8 cellular contexts compared by ENCODE assay signal in genomic region chr19:17938092-17938845, GRCh38. TPM values are rescaled to one million over a fixed set of nuclear protein-coding genes. Genes with fewer than 3 reads are reported as not detected.
DNase-seq lines count a peak whose midpoint lies in the region; ATAC-seq and TF ChIP-seq lines count a peak whose summit lies in the region.

No MANE protein-coding gene starts in this region.

- no peak overlapping the region for H3K4me2 ChIP-seq in OCI-LY1 (ENCODE audit: low read length)

- H3F3A ChIP-seq in OCI-LY1 (ENCODE audit: insufficient read depth, low read length), result no peaks in the 10 kb centered on the region

- POLR2A ChIA-PET in naive thymus-derived CD8-positive, alpha-beta T cell (lab: Charles Lee), result interaction anchor here (0.8 to 4.8 kb wide), 6 partner anchors 9 to 79 kb away, joined by 3 to 37 read pairs (median 8); partner anchors contain the start of gene RPL18A

- H3K4me3 ChIP-seq in OCI-LY1 (ENCODE audit: low read depth, low read length, poor library complexity, severe bottlenecking), result no peak overlapping the region
- no peak overlapping the region for H3K4me3 ChIP-seq in epithelial cell of proximal tubule (ENCODE audit: low read depth, low read length)

- H3K9me3 ChIP-seq in OCI-LY1 (ENCODE audit: low read length), result no peaks in the 10 kb centered on the region

- peak; percentile 89 for TF ChIP-seq CTCF in OCI-LY1 (IDR thresholded peaks at IDR 0.05; ENCODE audit: low read length)
- peak; percentile 95 for TF ChIP-seq CTCF in epithelial cell of proximal tubule (conservative IDR thresholded peaks at IDR 0.05; ENCODE audit: low read depth, low read length)

- no peaks in the 10 kb centered on the region for H4K20me1 ChIP-seq in OCI-LY1 (ENCODE audit: insufficient read depth, low read length)

- no peak overlapping the region for H3K4me3 Mint-ChIP-seq in naive thymus-derived CD8-positive, alpha-beta T cell
- no peak overlapping the region for H3K4me3 Mint-ChIP-seq in stimulated activated effector memory CD8-positive, alpha-beta T cell treated with anti-CD3 and anti-CD28 coated beads, Interleukin-12 subunit alpha, Interleukin-12 subunit beta, amount 100 ng/mL, for 72 hours

- H3K4me1 ChIP-seq in OCI-LY1 (ENCODE audit: insufficient read depth, low read length, severe bottlenecking), result peaks cover 12% of the 10 kb centered on the region

- H3K9me3 Mint-ChIP-seq in naive thymus-derived CD8-positive, alpha-beta T cell, result no peaks in the 10 kb centered on the region
- no peaks in the 10 kb centered on the region for H3K9me3 Mint-ChIP-seq in stimulated activated effector memory CD8-positive, alpha-beta T cell treated with anti-CD3 and anti-CD28 coated beads, Interleukin-12 subunit alpha, Interleukin-12 subunit beta, amount 100 ng/mL, for 72 hours

- H2AFZ ChIP-seq in OCI-LY1 (ENCODE audit: low read length), result no peak overlapping the region

- H3K79me2 ChIP-seq in OCI-LY1 (ENCODE audit: insufficient read depth, low read length), result 0 out of 2 replicates have a peak, but pooled peaks cover 4% of the 10 kb centered on the region

- H3K27ac Mint-ChIP-seq in naive thymus-derived CD8-positive, alpha-beta T cell, result no peak overlapping the region
- no peak overlapping the region for H3K27ac Mint-ChIP-seq in stimulated activated effector memory CD8-positive, alpha-beta T cell treated with anti-CD3 and anti-CD28 coated beads, Interleukin-12 subunit alpha, Interleukin-12 subunit beta, amount 100 ng/mL, for 72 hours

- peaks cover 4 to 21% (median 10%) of the 10 kb centered on the region in 4 donors for H3K4me1 Mint-ChIP-seq in naive thymus-derived CD8-positive, alpha-beta T cell
- peaks cover 8% of the 10 kb centered on the region for H3K4me1 Mint-ChIP-seq in stimulated activated effector memory CD8-positive, alpha-beta T cell treated with anti-CD3 and anti-CD28 coated beads, Interleukin-12 subunit alpha, Interleukin-12 subunit beta, amount 100 ng/mL, for 72 hours

- H3K36me3 ChIP-seq in OCI-LY1 (ENCODE audit: insufficient read depth, low read length), result peaks cover 19% of the 10 kb centered on the region; the same call in 1 of the 2 replicates

- H3K36me3 Mint-ChIP-seq in naive thymus-derived CD8-positive, alpha-beta T cell, result peaks cover 0 to 16% (median 0%) of the 10 kb centered on the region in 3 donors
- H3K36me3 Mint-ChIP-seq in stimulated activated effector memory CD8-positive, alpha-beta T cell treated with anti-CD3 and anti-CD28 coated beads, Interleukin-12 subunit alpha, Interleukin-12 subunit beta, amount 100 ng/mL, for 72 hours, result peaks cover 76% of the 10 kb centered on the region

- DNase-seq in DMS79 treated with DMSO at 0.1 percent for 48 hours (lab: John Stamatoyannopoulos, UW), result peak; percentile 53
- DNase-seq in activated CD8-positive, alpha-beta memory T cell treated with anti-CD3 and anti-CD28 coated beads, Interleukin-2, amount 50 U/mL, for 48 hours, result peak; percentile 91
- DNase-seq in epithelial cell of proximal tubule (ENCODE audit: low read depth), result peak; percentile 52
- peak; percentile 71 to 89 (median 80) for DNase-seq in naive thymus-derived CD8-positive, alpha-beta T cell
- peak; percentile 77 to 87 for DNase-seq in stimulated activated effector memory CD8-positive, alpha-beta T cell treated with anti-CD3 and anti-CD28 coated beads, Interleukin-12 subunit alpha, Interleukin-12 subunit beta, amount 100 ng/mL, for 72 hours (ENCODE audit: low spot score in 2 of 2)

- ATAC-seq in HG03280 (IDR thresholded peaks at IDR 0.05; ENCODE audit: unreplicated experiment), result peak; percentile 45
- peak; percentile 98 to 99 for ATAC-seq in naive thymus-derived CD8-positive, alpha-beta T cell
- peak; percentile 98 for ATAC-seq in stimulated activated effector memory CD8-positive, alpha-beta T cell treated with anti-CD3 and anti-CD28 coated beads, Interleukin-12 subunit alpha, Interleukin-12 subunit beta, amount 100 ng/mL, for 72 hours
- ATAC-seq in GM18870 (IDR thresholded peaks at IDR 0.05; ENCODE audit: unreplicated experiment), result no peak

- H3K27ac ChIP-seq in OCI-LY1 (ENCODE audit: low read depth, low read length, poor library complexity, severe bottlenecking), result no peak overlapping the region

- no peaks in the 10 kb centered on the region for H3K27me3 ChIP-seq in OCI-LY1 (ENCODE audit: insufficient read depth, low read length)

- H3K9me2 ChIP-seq in OCI-LY1 (ENCODE audit: low read depth, low read length), result no peaks in the 10 kb centered on the region

- no peaks in the 10 kb centered on the region for H3K27me3 Mint-ChIP-seq in naive thymus-derived CD8-positive, alpha-beta T cell

- no peak overlapping the region for H3K9ac ChIP-seq in OCI-LY1 (ENCODE audit: low read length)

RNA-seq across cellular contexts. Expression of gene CCDC124, which starts 5.5 kb away (rescaled TPM):
- total RNA-seq in epithelial cell of proximal tubule, result 68.4 and 115 TPM in 2 replicates
- 10 to 100 TPM; 36.2 to 36.9 TPM for total RNA-seq in naive thymus-derived CD8-positive, alpha-beta T cell
- polyA plus RNA-seq in naive thymus-derived CD8-positive, alpha-beta T cell, result 10 to 100 TPM; 36.4 to 53.6 (median 43.5) TPM

RNA-seq across cellular contexts. Expression of gene KCNN1, which starts 28.6 kb away (rescaled TPM):
- not detected in 2 replicates for total RNA-seq in epithelial cell of proximal tubule
- not detected for total RNA-seq in naive thymus-derived CD8-positive, alpha-beta T cell
- polyA plus RNA-seq in naive thymus-derived CD8-positive, alpha-beta T cell, result not detected
